In the genomic region with DNA sequence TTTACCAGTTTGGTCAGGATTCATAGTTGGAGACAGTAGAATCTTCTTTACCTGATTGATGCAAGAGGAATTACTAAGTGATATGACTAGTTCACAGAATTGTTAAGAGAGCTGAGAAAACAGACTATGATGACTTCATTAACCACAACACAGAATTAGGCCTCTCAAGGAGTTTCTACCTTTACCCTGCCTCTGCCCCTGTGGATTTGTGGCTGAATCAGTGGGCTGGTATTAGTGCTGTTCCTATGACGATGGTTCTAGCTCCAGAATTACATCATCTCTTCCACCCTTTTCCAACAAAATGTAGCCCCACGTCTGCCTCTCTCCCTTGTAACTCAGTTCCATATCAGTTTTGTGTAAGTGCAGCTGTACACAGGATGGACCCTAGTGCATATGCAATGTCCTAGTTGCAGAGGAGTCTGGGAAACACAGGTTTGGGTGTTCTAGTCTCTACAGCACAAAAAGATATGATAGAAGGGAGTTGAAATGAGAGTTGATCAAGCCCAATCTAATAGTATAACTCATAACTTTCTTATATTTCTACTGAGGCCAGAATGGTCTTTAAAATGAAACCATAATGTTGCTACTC, we compare ENCODE assay signal across 10 cellular contexts.
A peak's percentile ranks its signal among the peaks of the same experiment; 100 is the strongest.
DNase-seq lines count a peak whose midpoint lies in the region; ATAC-seq and TF ChIP-seq lines count a peak whose summit lies in the region.
"Had no signal": no experiment of that assay in that cellular context is flagged by ENCODE, and none has a peak within 500 bp of the region (broad histone marks: within the 10 kb centered on the region; RNA-seq: fewer than 3 reads in every experiment).

No MANE protein-coding gene starts in this region.

- TF ChIP-seq CTCF in brain microvascular endothelial cell (IDR thresholded peaks at IDR 0.05; ENCODE audit: low read depth, low read length, missing control alignments) (no peak), spleen (IDR thresholded peaks at IDR 0.05 in 8 of 11, conservative IDR thresholded peaks at IDR 0.05 in 3 of 11) (no peak)

- ATAC-seq in GM19043 (IDR thresholded peaks at IDR 0.05; ENCODE audit: low read depth, unreplicated experiment) (peak; percentile 50), HG03139 (IDR thresholded peaks at IDR 0.05; ENCODE audit: unreplicated experiment) (peak; percentile 56)
- ATAC-seq: natural killer cell had no signal

- peaks cover 0 to 2% (median 0%) of the 10 kb centered on the region in 8 donors for H3K9me3 ChIP-seq in spleen

- H3K27me3 ChIP-seq in brain microvascular endothelial cell (replicated peaks) (no peaks in the 10 kb centered on the region), spleen (replicated peaks in 1 of 7) (no peaks in the 10 kb centered on the region)

- no peak overlapping the region for H3K4me3 ChIP-seq in brain microvascular endothelial cell (ENCODE audit: low read depth, low read length)
- no peak overlapping the region for H3K4me3 ChIP-seq in spleen

- in situ Hi-C loops in brain microvascular endothelial cell (cut with HindIII; ENCODE audit: low pct_ligation_motif_present, low sequenced_read_pairs): no loop called here

- peak; percentile 24 for DNase-seq in EL
- DNase-seq in brain microvascular endothelial cell: peak; percentile 36
- DNase-seq in hypothalamus (lab: John Stamatoyannopoulos, UW): no peak
- no peak for DNase-seq in mesenteric fat pad (ENCODE audit: low spot score)
- DNase-seq in spleen: no peak
- no peak for DNase-seq in NCI-H82 (lab: John Stamatoyannopoulos, UW)
- DNase-seq: DMS79 treated with DMSO at 0.1 percent for 48 hours, natural killer cell had no signal

- H3K27ac ChIP-seq in brain microvascular endothelial cell (no peak overlapping the region), spleen (no peak overlapping the region)

- 64 to 84% (median 72%) methylated on average over 2 of the region's 2 CpGs for WGBS in spleen, 5 donors

- H3K4me1 ChIP-seq in spleen: no peaks in the 10 kb centered on the region

- H3K36me3 ChIP-seq in brain microvascular endothelial cell (replicated peaks) (no peaks in the 10 kb centered on the region), spleen (no peaks in the 10 kb centered on the region)

- no peak for TF ChIP-seq POLR2A in spleen (IDR thresholded peaks at IDR 0.05)

- intact Hi-C loops in spleen (cut with DNase I; ENCODE audit: low total_unique reads): no loop called here

Comparison
In these comparisons a context has a peak if more than half of its experiments do, and no peak if none do; other contexts are left out.
1. DNase-seq: peak in EL (single experiment) and brain microvascular endothelial cell (single experiment); none in hypothalamus (0 of 51), mesenteric fat pad (single experiment), spleen (single experiment) and NCI-H82 (single experiment).